In genomic region chr10:11880169-11881027, GRCh38 we compare ENCODE assay signal across 1 cellular context.
TF ChIP-seq lines count a peak whose summit lies in the region.

No MANE protein-coding gene starts in this region.

TF ChIP-seq in K562, 482 proteins besides CTCF, POLR2A, EP300 and RAD21:
- no peak for TF ChIP-seq HSF4 (CRISPR knock-in tag; IDR thresholded peaks at IDR 0.05; ENCODE audit: borderline replicate concordance)
- TF ChIP-seq ZFP30 (CRISPR knock-in tag; IDR thresholded peaks at IDR 0.05; ENCODE audit: borderline replicate concordance), result no peak
- TF ChIP-seq ZBTB33 (CRISPR knock-in tag; IDR thresholded peaks at IDR 0.05), result peak; percentile 69; the same call in 1 of the 2 replicates
- TF ChIP-seq POLR2G (IDR thresholded peaks at IDR 0.05; ENCODE audit: low read depth, low read length), result peak; percentile 43; the same call in 1 of the 2 replicates
TF ChIP-seq in K562: peak in this region for 2.
